1 cellular context compared by ENCODE assay signal in the genomic region with DNA sequence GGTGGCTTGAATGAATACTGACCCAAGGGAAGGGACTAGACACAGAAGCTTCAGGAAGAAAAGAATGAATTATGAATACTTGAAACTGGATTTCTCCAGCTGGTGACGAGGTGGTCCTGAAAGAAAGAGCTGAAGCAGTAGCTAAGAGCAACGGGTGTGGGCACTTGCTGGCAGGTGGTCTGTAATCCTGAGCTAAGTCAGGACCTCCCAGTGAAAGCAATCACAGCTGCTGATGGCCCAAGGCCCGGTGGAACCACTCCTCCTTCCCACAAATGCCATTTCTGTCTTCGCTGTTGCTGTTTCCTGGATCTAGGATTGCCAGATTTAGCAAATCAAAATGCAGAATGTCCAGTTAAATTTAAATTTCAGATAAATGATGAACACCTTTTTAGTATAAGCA.
TF ChIP-seq lines count a peak whose summit lies in the region.

No MANE protein-coding gene starts in this region.

TF ChIP-seq in WTC11, 78 proteins besides CTCF, POLR2A, EP300 and RAD21 (continued from another document):
- TF ChIP-seq, protein P1, sequence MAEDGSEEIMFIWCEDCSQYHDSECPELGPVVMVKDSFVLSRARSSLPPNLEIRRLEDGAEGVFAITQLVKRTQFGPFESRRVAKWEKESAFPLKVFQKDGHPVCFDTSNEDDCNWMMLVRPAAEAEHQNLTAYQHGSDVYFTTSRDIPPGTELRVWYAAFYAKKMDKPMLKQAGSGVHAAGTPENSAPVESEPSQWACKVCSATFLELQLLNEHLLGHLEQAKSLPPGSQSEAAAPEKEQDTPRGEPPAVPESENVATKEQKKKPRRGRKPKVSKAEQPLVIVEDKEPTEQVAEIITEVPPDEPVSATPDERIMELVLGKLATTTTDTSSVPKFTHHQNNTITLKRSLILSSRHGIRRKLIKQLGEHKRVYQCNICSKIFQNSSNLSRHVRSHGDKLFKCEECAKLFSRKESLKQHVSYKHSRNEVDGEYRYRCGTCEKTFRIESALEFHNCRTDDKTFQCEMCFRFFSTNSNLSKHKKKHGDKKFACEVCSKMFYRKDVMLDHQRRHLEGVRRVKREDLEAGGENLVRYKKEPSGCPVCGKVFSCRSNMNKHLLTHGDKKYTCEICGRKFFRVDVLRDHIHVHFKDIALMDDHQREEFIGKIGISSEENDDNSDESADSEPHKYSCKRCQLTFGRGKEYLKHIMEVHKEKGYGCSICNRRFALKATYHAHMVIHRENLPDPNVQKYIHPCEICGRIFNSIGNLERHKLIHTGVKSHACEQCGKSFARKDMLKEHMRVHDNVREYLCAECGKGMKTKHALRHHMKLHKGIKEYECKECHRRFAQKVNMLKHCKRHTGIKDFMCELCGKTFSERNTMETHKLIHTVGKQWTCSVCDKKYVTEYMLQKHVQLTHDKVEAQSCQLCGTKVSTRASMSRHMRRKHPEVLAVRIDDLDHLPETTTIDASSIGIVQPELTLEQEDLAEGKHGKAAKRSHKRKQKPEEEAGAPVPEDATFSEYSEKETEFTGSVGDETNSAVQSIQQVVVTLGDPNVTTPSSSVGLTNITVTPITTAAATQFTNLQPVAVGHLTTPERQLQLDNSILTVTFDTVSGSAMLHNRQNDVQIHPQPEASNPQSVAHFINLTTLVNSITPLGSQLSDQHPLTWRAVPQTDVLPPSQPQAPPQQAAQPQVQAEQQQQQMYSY (CRISPR knock-in tag; IDR thresholded peaks at IDR 0.05): no peak
- no peak for TF ChIP-seq IRF2 (CRISPR knock-in tag; IDR thresholded peaks at IDR 0.05; ENCODE audit: borderline replicate concordance, low read depth)
- no peak for TF ChIP-seq JAZF1 (CRISPR knock-in tag; IDR thresholded peaks at IDR 0.05)
- no peak for TF ChIP-seq RELA (CRISPR knock-in tag; IDR thresholded peaks at IDR 0.05; ENCODE audit: borderline replicate concordance)
- TF ChIP-seq NR3C1 (CRISPR knock-in tag; conservative IDR thresholded peaks at IDR 0.05; ENCODE audit: low read depth): no peak
- TF ChIP-seq, protein P2, sequence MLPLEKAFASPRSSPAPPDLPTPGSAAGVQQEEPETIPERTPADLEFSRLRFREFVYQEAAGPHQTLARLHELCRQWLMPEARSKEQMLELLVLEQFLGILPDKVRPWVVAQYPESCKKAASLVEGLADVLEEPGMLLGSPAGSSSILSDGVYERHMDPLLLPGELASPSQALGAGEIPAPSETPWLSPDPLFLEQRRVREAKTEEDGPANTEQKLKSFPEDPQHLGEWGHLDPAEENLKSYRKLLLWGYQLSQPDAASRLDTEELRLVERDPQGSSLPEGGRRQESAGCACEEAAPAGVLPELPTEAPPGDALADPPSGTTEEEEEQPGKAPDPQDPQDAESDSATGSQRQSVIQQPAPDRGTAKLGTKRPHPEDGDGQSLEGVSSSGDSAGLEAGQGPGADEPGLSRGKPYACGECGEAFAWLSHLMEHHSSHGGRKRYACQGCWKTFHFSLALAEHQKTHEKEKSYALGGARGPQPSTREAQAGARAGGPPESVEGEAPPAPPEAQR (CRISPR knock-in tag; IDR thresholded peaks at IDR 0.05): no peak
- no peak for TF ChIP-seq ETV6 (CRISPR knock-in tag; IDR thresholded peaks at IDR 0.05)
- no peak for TF ChIP-seq ZNF263 (CRISPR knock-in tag; IDR thresholded peaks at IDR 0.05; ENCODE audit: low read depth)
- TF ChIP-seq, protein P3, sequence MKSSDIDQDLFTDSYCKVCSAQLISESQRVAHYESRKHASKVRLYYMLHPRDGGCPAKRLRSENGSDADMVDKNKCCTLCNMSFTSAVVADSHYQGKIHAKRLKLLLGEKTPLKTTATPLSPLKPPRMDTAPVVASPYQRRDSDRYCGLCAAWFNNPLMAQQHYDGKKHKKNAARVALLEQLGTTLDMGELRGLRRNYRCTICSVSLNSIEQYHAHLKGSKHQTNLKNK (CRISPR knock-in tag; IDR thresholded peaks at IDR 0.05): no peak
- no peak for TF ChIP-seq ZNF416 (CRISPR knock-in tag; IDR thresholded peaks at IDR 0.05)
- no peak for TF ChIP-seq FOXJ3 (CRISPR knock-in tag; IDR thresholded peaks at IDR 0.05; ENCODE audit: borderline replicate concordance)
- no peak for TF ChIP-seq CREM (CRISPR knock-in tag; IDR thresholded peaks at IDR 0.05)
